Comparison of ENCODE assay signal across 15 cellular contexts in the genomic region with DNA sequence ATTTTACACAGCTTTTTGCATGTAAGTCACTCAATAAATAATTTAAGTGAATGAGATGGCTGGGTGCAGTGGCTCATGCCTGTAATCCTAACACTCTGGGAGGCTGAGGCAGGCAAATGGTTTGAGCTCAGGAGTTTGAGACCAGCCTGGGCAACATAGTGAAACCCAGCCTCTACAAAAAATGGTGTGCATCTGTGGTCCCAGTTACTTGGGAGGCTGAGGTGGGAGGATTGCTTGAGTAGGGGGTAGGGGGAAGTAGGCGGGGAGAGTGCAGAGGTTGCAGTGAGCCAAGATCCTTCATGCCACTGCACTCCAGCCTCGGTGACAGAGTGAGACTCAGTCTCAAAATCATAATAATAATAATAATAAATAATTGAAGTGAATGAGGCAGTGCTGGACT. TPM values are rescaled to one million over a fixed set of nuclear protein-coding genes. Genes with fewer than 3 reads are reported as not detected.
DNase-seq lines count a peak whose midpoint lies in the region; ATAC-seq and TF ChIP-seq lines count a peak whose summit lies in the region.
"Had no signal": no experiment of that assay in that cellular context is flagged by ENCODE, and none has a peak within 500 bp of the region (broad histone marks: within the 10 kb centered on the region; RNA-seq: fewer than 3 reads in every experiment).

No MANE protein-coding gene starts in this region.

- intact Hi-C loops in dendritic cell treated with granulocyte-macrophage colony-stimulating factor and Interleukin-4, amounts not matched to agents 40 ng/mL and 50 ng/mL, for 4 days (cut with micrococcal nuclease) = no loop called here
- intact Hi-C loops in upper lobe of right lung (cut with DNase I) = loop anchor here (10.0 kb wide), 1 partner anchor 201 kb away; no protein-coding TSS in a partner anchor

- no peaks in the 10 kb centered on the region for H3K9me3 Mint-ChIP-seq in activated naive CD4-positive, alpha-beta T cell treated with anti-CD3 and anti-CD28 coated beads, Interleukin-2, amount 50 U/mL, for 24 hours
- H3K9me3 Mint-ChIP-seq in dendritic cell treated with granulocyte-macrophage colony-stimulating factor and Interleukin-4, amounts not matched to agents 40 ng/mL and 50 ng/mL, for 4 days = no peaks in the 10 kb centered on the region
- H3K9me3 Mint-ChIP-seq: immature natural killer cell had no signal

- peaks cover 82% of the 10 kb centered on the region for H3K4me1 Mint-ChIP-seq in activated naive CD4-positive, alpha-beta T cell treated with anti-CD3 and anti-CD28 coated beads, Interleukin-2, amount 50 U/mL, for 24 hours
- H3K4me1 Mint-ChIP-seq in dendritic cell treated with granulocyte-macrophage colony-stimulating factor and Interleukin-4, amounts not matched to agents 40 ng/mL and 50 ng/mL, for 4 days (ENCODE audit: low read depth) = peaks cover 68% of the 10 kb centered on the region

- no peaks in the 10 kb centered on the region for H3K27me3 Mint-ChIP-seq in activated naive CD4-positive, alpha-beta T cell treated with anti-CD3 and anti-CD28 coated beads, Interleukin-2, amount 50 U/mL, for 24 hours
- no peaks in the 10 kb centered on the region for H3K27me3 Mint-ChIP-seq in dendritic cell treated with granulocyte-macrophage colony-stimulating factor and Interleukin-4, amounts not matched to agents 40 ng/mL and 50 ng/mL, for 4 days

- H3K27ac Mint-ChIP-seq in activated naive CD4-positive, alpha-beta T cell treated with anti-CD3 and anti-CD28 coated beads, Interleukin-2, amount 50 U/mL, for 24 hours = peak overlapping the region; percentile 76
- peak overlapping the region; percentile 44 for H3K27ac Mint-ChIP-seq in dendritic cell treated with granulocyte-macrophage colony-stimulating factor and Interleukin-4, amounts not matched to agents 40 ng/mL and 50 ng/mL, for 4 days

- DNase-seq in activated naive CD4-positive, alpha-beta T cell treated with anti-CD3 and anti-CD28 coated beads, Interleukin-2, amount 50 U/mL, for 16 hours = no peak
- no peak for DNase-seq in upper lobe of right lung
- DNase-seq in HT-29 (ENCODE audit: low spot score) = no peak
- DNase-seq in activated CD8-positive, alpha-beta memory T cell treated with anti-CD3 and anti-CD28 coated beads, Interleukin-2, amount 50 U/mL, for 4 hours = no peak
- no peak for DNase-seq in SHP77 treated with DMSO at 0.1 percent for 48 hours (lab: John Stamatoyannopoulos, UW)
- DNase-seq: activated gamma-delta T cell treated with Interleukin-2 at 50 U/mL for 16 hours; HCEC 1CT; immature natural killer cell; NCI-H1105 treated with DMSO at 0.1 percent for 48 hours; SIG-M5; stimulated activated naive CD4-positive, alpha-beta T cell treated with Interleukin-2 at 50 U/mL for 16 hours had no signal

- no peak for TF ChIP-seq CTCF in upper lobe of right lung (IDR thresholded peaks at IDR 0.05)

- H3K36me3 ChIP-seq in rectal smooth muscle tissue (ENCODE audit: control insufficient read depth, insufficient read depth, low read length) (no peaks in the 10 kb centered on the region), upper lobe of right lung (peaks cover 5% of the 10 kb centered on the region)
- H3K36me3 ChIP-seq: neutrophil had no signal

- H3K4me3 ChIP-seq in rectal smooth muscle tissue (ENCODE audit: low read length) (peak overlapping the region; percentile 12), upper lobe of right lung (no peak overlapping the region)

- H3K4me1 ChIP-seq in rectal smooth muscle tissue (ENCODE audit: control insufficient read depth, insufficient read depth, low read length) = peaks cover 39% of the 10 kb centered on the region
- peaks cover 92% of the 10 kb centered on the region for H3K4me1 ChIP-seq in upper lobe of right lung

- H3K9me3 ChIP-seq in upper lobe of right lung = no peaks in the 10 kb centered on the region
- H3K9me3 ChIP-seq: neutrophil had no signal

- H3K36me3 Mint-ChIP-seq in activated naive CD4-positive, alpha-beta T cell treated with anti-CD3 and anti-CD28 coated beads, Interleukin-2, amount 50 U/mL, for 24 hours = peaks cover 2% of the 10 kb centered on the region
- H3K36me3 Mint-ChIP-seq in dendritic cell treated with granulocyte-macrophage colony-stimulating factor and Interleukin-4, amounts not matched to agents 40 ng/mL and 50 ng/mL, for 4 days (ENCODE audit: low read depth) = no peaks in the 10 kb centered on the region
- H3K36me3 Mint-ChIP-seq: immature natural killer cell had no signal

- H3K27me3 ChIP-seq in rectal smooth muscle tissue (ENCODE audit: control insufficient read depth, insufficient read depth, low read length) = no peaks in the 10 kb centered on the region
- no peaks in the 10 kb centered on the region for H3K27me3 ChIP-seq in upper lobe of right lung
- H3K27me3 ChIP-seq: neutrophil had no signal

- H3K27ac ChIP-seq in rectal smooth muscle tissue (ENCODE audit: low read depth, low read length) = no peak overlapping the region
- peak overlapping the region; percentile 21 for H3K27ac ChIP-seq in upper lobe of right lung
- H3K27ac ChIP-seq: neutrophil had no signal

- no peak for ATAC-seq in upper lobe of right lung

- H3K4me3 Mint-ChIP-seq in activated naive CD4-positive, alpha-beta T cell treated with anti-CD3 and anti-CD28 coated beads, Interleukin-2, amount 50 U/mL, for 24 hours = peak overlapping the region; percentile 42
- no peak overlapping the region for H3K4me3 Mint-ChIP-seq in dendritic cell treated with granulocyte-macrophage colony-stimulating factor and Interleukin-4, amounts not matched to agents 40 ng/mL and 50 ng/mL, for 4 days
- H3K4me3 Mint-ChIP-seq: immature natural killer cell had no signal

- no peak overlapping the region for H3K9ac ChIP-seq in rectal smooth muscle tissue (ENCODE audit: low read length)

RNA-seq across cellular contexts. Expression of a gene that starts 10.2 kb away (rescaled TPM):
- total RNA-seq in upper lobe of right lung = 91.0 TPM
- total RNA-seq in HT-29 (2014; rRNA removed; shearing (Covaris generic)) = 4.0 and 4.4 TPM in 2 replicates

Comparison
In these comparisons a context has a peak if more than half of its experiments do, and no peak if none do; other contexts are left out.
1. RNA of a gene that starts 10.2 kb away (total RNA-seq): 91.0 TPM in upper lobe of right lung (single experiment); 4.0 to 4.4 TPM in HT-29; every median in the first group is over 10 times any median in the second.